Comparison of ENCODE assay signal across 24 cellular contexts in the genomic region with DNA sequence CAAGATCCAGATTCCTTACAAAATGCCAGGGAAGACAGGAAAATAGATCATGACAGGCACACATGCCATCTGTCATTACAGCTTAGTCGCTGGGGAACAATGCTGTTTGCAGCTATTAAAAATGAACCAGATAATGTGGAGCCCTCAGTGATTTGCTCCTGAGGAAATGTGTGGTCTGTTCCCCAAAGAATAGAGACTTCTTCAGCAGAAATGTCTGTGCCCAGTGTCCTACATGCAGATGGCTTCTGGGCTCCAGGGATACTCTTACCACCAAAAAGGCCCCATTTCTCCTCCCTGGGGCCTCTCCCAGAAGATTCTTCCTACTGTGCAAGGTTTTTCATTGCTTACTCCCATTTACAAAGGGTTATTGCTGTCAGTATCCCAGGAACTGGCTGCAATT.
"Had no signal": no experiment of that assay in that cellular context is flagged by ENCODE, and none has a peak within 500 bp of the region (broad histone marks: within the 10 kb centered on the region; RNA-seq: fewer than 3 reads in every experiment).

No MANE protein-coding gene starts in this region.

- H3K27me3 Mint-ChIP-seq: dendritic cell treated with granulocyte-macrophage colony-stimulating factor and Interleukin-4, amounts not matched to agents 40 ng/mL and 50 ng/mL, for 4 days; effector memory CD8-positive, alpha-beta T cell had no signal

- H3K36me3 ChIP-seq: colonic mucosa, gastroesophageal sphincter, heart right ventricle, left lung, lower lobe of right lung had no signal

- H3K27ac Mint-ChIP-seq: dendritic cell treated with granulocyte-macrophage colony-stimulating factor and Interleukin-4, amounts not matched to agents 40 ng/mL and 50 ng/mL, for 4 days; effector memory CD8-positive, alpha-beta T cell; endodermal cell; mesothelial cell of epicardium had no signal

- H3K4me1 ChIP-seq: colonic mucosa, foreskin keratinocyte, gastroesophageal sphincter, left lung, lower lobe of right lung had no signal

- H3K9me3 ChIP-seq: colonic mucosa, gastroesophageal sphincter, heart right ventricle, left lung, lower lobe of right lung, mucosa of descending colon had no signal

- H3K27me3 ChIP-seq: colonic mucosa, foreskin keratinocyte, gastroesophageal sphincter, heart right ventricle, left lung had no signal

- H3K36me3 Mint-ChIP-seq: mesothelial cell of epicardium had no signal

- DNase-seq: colonic mucosa; cortex of kidney; effector CD8-positive, alpha-beta T cell; effector memory CD8-positive, alpha-beta T cell; endodermal cell; erythroblast; foreskin keratinocyte; head of caudate nucleus; heart right ventricle; hippocampal formation; left cardiac atrium; left lung; left ventricle myocardium superior; lower lobe of right lung; mesenchymal stem cell; mucosa of descending colon had no signal

- H3K9me3 Mint-ChIP-seq: dendritic cell treated with granulocyte-macrophage colony-stimulating factor and Interleukin-4, amounts not matched to agents 40 ng/mL and 50 ng/mL, for 4 days; endodermal cell; mesothelial cell of epicardium had no signal

- FAIRE-seq: endometrium, frontal cortex, islet of Langerhans, keratinocyte had no signal

- H3K4me1 Mint-ChIP-seq: endodermal cell, mesothelial cell of epicardium had no signal

- H3K4me3 Mint-ChIP-seq: dendritic cell treated with granulocyte-macrophage colony-stimulating factor and Interleukin-4, amounts not matched to agents 40 ng/mL and 50 ng/mL, for 4 days; effector memory CD8-positive, alpha-beta T cell; endodermal cell; mesothelial cell of epicardium had no signal

- H3K27ac ChIP-seq: colonic mucosa, epithelial cell of prostate, foreskin keratinocyte, gastroesophageal sphincter, heart right ventricle, left lung, lower lobe of right lung had no signal

- H3K4me3 ChIP-seq: colonic mucosa, gastroesophageal sphincter, heart right ventricle, left lung, lower lobe of right lung, mucosa of descending colon had no signal
